8 cellular contexts compared by ENCODE assay signal in the genomic region with DNA sequence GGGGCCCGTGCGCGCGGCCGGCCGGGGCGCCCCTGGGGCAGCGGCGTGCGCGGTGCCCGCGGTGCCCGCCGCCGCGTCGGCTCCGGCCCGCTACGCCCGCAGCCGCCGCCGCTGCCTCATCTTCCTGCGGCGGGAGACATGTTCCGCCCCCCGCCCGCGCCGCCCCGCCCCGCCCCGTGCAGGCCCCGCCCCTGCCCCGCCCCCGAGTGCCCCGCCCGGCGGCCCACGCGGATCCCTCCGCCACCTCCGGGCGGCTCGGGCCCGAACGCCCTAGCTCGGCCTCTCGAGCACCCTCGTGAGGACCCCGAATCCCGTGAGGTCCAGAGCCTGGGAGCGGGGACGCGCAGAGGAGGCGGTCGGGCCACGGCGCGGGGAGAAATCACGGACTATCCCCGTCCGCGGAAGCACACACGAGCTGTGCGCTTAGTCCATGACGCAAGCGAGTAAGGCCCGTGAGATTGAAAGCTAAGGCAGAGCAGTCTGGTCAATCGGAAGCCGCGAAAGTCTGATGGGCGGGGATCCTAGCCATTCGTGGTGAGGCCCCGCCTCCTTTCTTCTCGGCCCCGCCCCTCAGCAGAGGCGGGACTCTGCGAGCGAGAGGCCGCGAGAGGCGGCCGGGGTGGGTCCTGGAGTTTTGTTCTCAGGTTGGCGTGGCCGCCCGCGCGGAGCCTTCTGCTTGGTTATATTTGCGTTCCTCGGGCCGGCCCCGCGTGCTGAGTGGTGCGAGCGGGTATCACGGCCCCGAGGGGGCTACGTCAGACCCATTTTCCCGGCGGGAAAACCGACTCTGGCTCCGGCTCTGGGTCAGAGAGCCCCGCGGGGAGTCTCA.
A peak's percentile ranks its signal among the peaks of the same experiment; 100 is the strongest.
DNase-seq lines count a peak whose midpoint lies in the region; ATAC-seq and TF ChIP-seq lines count a peak whose summit lies in the region.

A gene (minus strand): TSS at position 145 of the 829 bp plus-strand sequence. CDS start 2,367 bp downstream, outside the sequence.

- H3K4me3 ChIP-seq in GM06990 (replicated peaks; ENCODE audit: low read depth, low read length): peak within 1 kb of the TSS; percentile 83

- peaks cover 16% of the 10 kb centered on the region for H3K4me1 Mint-ChIP-seq in activated naive CD4-positive, alpha-beta T cell treated with anti-CD3 and anti-CD28 coated beads, Interleukin-2, amount 50 U/mL, for 24 hours

- H3K4me3 Mint-ChIP-seq in activated naive CD4-positive, alpha-beta T cell treated with anti-CD3 and anti-CD28 coated beads, Interleukin-2, amount 50 U/mL, for 24 hours: peak within 1 kb of the TSS; percentile 93

- peak; percentile 59 for ATAC-seq in HG02588 (IDR thresholded peaks at IDR 0.05; ENCODE audit: unreplicated experiment)
- ATAC-seq in SK-N-SH treated with all-trans-retinoic acid at 6 μM for 48 hours: peak; percentile 97

- H3K27me3 ChIP-seq in GM06990 (replicated peaks; ENCODE audit: control insufficient read depth, insufficient read depth, low read length): no peaks in the 10 kb centered on the region

- peak within 1 kb of the TSS; percentile 96 for H3K27ac Mint-ChIP-seq in activated naive CD4-positive, alpha-beta T cell treated with anti-CD3 and anti-CD28 coated beads, Interleukin-2, amount 50 U/mL, for 24 hours

- no peaks in the 10 kb centered on the region for H3K9me3 Mint-ChIP-seq in activated naive CD4-positive, alpha-beta T cell treated with anti-CD3 and anti-CD28 coated beads, Interleukin-2, amount 50 U/mL, for 24 hours

- H3K27me3 Mint-ChIP-seq in activated naive CD4-positive, alpha-beta T cell treated with anti-CD3 and anti-CD28 coated beads, Interleukin-2, amount 50 U/mL, for 24 hours: peaks cover 1% of the 10 kb centered on the region

- TF ChIP-seq CTCF in GM06990 (IDR thresholded peaks at IDR 0.05; ENCODE audit: insufficient read depth, low read length, poor library complexity, severe bottlenecking): no peak

- DNase-seq in GM06990 (ENCODE audit: extremely low read depth, insufficient read length): peak; percentile 99
- peak; percentile 98 for DNase-seq in NCI-H1092 (lab: John Stamatoyannopoulos, UW)
- peak; percentile 98 for DNase-seq in germinal center (ENCODE audit: low spot score)
- DNase-seq in non-pigmented ciliary epithelial cell (ENCODE audit: low read depth): peak; percentile 95
- peak; percentile 99 for DNase-seq in superior temporal gyrus (ENCODE audit: extremely low spot score)

- peaks cover 2% of the 10 kb centered on the region; the same call in 1 of the 2 replicates for H3K36me3 ChIP-seq in GM06990 (ENCODE audit: control insufficient read depth, insufficient read depth, low read length)

- no peaks in the 10 kb centered on the region for H3K36me3 Mint-ChIP-seq in activated naive CD4-positive, alpha-beta T cell treated with anti-CD3 and anti-CD28 coated beads, Interleukin-2, amount 50 U/mL, for 24 hours

TF ChIP-seq in SK-N-SH treated with all-trans-retinoic acid at 6 μM for 48 hours, 23 proteins besides CTCF, POLR2A, EP300 and RAD21:
- TF ChIP-seq CSDC2 (CRISPR knock-in tag; IDR thresholded peaks at IDR 0.05) (peak; percentile 63; the same call in 1 of the 2 replicates), TOX (CRISPR knock-in tag; IDR thresholded peaks at IDR 0.05; ENCODE audit: borderline replicate concordance) (no peak), ISL1 (CRISPR knock-in tag; IDR thresholded peaks at IDR 0.05) (no peak), ZNF8 (CRISPR knock-in tag; IDR thresholded peaks at IDR 0.05) (no peak), ZNF565 (CRISPR knock-in tag; conservative IDR thresholded peaks at IDR 0.05; ENCODE audit: low read depth) (no peak), OSR1 (CRISPR knock-in tag; IDR thresholded peaks at IDR 0.05) (no peak), RARB (CRISPR knock-in tag; IDR thresholded peaks at IDR 0.05) (no peak), ZFP3 (CRISPR knock-in tag; IDR thresholded peaks at IDR 0.05) (no peak), TCF4 (CRISPR knock-in tag; IDR thresholded peaks at IDR 0.05; ENCODE audit: borderline replicate concordance) (no peak)
- TF ChIP-seq, protein P1, sequence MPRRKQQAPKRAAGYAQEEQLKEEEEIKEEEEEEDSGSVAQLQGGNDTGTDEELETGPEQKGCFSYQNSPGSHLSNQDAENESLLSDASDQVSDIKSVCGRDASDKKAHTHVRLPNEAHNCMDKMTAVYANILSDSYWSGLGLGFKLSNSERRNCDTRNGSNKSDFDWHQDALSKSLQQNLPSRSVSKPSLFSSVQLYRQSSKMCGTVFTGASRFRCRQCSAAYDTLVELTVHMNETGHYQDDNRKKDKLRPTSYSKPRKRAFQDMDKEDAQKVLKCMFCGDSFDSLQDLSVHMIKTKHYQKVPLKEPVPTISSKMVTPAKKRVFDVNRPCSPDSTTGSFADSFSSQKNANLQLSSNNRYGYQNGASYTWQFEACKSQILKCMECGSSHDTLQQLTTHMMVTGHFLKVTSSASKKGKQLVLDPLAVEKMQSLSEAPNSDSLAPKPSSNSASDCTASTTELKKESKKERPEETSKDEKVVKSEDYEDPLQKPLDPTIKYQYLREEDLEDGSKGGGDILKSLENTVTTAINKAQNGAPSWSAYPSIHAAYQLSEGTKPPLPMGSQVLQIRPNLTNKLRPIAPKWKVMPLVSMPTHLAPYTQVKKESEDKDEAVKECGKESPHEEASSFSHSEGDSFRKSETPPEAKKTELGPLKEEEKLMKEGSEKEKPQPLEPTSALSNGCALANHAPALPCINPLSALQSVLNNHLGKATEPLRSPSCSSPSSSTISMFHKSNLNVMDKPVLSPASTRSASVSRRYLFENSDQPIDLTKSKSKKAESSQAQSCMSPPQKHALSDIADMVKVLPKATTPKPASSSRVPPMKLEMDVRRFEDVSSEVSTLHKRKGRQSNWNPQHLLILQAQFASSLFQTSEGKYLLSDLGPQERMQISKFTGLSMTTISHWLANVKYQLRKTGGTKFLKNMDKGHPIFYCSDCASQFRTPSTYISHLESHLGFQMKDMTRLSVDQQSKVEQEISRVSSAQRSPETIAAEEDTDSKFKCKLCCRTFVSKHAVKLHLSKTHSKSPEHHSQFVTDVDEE (CRISPR knock-in tag; IDR thresholded peaks at IDR 0.05): 0 out of 2 replicates have a peak, but pooled peaks have one; percentile 22
- TF ChIP-seq, protein P2, sequence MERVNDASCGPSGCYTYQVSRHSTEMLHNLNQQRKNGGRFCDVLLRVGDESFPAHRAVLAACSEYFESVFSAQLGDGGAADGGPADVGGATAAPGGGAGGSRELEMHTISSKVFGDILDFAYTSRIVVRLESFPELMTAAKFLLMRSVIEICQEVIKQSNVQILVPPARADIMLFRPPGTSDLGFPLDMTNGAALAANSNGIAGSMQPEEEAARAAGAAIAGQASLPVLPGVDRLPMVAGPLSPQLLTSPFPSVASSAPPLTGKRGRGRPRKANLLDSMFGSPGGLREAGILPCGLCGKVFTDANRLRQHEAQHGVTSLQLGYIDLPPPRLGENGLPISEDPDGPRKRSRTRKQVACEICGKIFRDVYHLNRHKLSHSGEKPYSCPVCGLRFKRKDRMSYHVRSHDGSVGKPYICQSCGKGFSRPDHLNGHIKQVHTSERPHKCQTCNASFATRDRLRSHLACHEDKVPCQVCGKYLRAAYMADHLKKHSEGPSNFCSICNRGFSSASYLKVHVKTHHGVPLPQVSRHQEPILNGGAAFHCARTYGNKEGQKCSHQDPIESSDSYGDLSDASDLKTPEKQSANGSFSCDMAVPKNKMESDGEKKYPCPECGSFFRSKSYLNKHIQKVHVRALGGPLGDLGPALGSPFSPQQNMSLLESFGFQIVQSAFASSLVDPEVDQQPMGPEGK (CRISPR knock-in tag; IDR thresholded peaks at IDR 0.05; ENCODE audit: borderline replicate concordance): 0 out of 2 replicates have a peak, but pooled peaks have one; percentile 21
- TF ChIP-seq, protein P3, sequence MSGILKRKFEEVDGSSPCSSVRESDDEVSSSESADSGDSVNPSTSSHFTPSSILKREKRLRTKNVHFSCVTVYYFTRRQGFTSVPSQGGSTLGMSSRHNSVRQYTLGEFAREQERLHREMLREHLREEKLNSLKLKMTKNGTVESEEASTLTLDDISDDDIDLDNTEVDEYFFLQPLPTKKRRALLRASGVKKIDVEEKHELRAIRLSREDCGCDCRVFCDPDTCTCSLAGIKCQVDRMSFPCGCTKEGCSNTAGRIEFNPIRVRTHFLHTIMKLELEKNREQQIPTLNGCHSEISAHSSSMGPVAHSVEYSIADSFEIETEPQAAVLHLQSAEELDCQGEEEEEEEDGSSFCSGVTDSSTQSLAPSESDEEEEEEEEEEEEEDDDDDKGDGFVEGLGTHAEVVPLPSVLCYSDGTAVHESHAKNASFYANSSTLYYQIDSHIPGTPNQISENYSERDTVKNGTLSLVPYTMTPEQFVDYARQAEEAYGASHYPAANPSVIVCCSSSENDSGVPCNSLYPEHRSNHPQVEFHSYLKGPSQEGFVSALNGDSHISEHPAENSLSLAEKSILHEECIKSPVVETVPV (CRISPR knock-in tag; IDR thresholded peaks at IDR 0.05): no peak

Comparison
In these comparisons a context has a peak if more than half of its experiments do, and no peak if none do; other contexts are left out.
1. Peak in every context shown above with its lines: DNase-seq, ATAC-seq and H3K4me3 ChIP-seq.